In the genomic region with DNA sequence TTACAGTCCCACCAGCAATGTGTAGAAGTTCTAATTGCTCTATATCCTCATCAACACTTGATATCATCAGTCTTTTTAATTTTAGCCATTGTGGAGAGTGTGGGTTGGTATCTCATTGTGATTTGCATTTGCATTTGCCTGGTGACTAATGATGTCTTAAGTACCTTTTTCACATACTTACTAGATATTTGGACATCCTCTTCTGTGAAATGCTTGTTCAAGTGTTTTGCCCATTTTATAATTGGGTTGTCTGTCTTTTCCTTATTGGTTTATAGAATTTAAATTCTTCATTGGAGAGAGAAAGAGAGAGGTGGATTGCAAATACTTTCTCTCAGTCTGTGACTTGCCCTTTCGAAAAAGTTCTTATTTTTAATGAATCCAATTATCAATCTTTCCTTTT, we compare ENCODE assay signal across 35 cellular contexts.
"Had no signal": no experiment of that assay in that cellular context is flagged by ENCODE, and none has a peak within 500 bp of the region (broad histone marks: within the 10 kb centered on the region; RNA-seq: fewer than 3 reads in every experiment).

No MANE protein-coding gene starts in this region.

- DNase-seq: MG63, MM.1S, MV-4-11, NCI-H1048, NCI-H1092, NCI-H1092 treated with DMSO at 0.1 percent for 48 hours, NCI-H1105, NCI-H1105 treated with DMSO at 0.1 percent for 48 hours, NCI-H1417, NCI-H1417 treated with DMSO at 0.1 percent for 48 hours, NCI-H1436, NCI-H1436 treated with DMSO at 0.1 percent for 48 hours, NCI-H146, NCI-H1694, NCI-H1694 treated with DMSO at 0.1 percent for 48 hours, NCI-H187, NCI-H187 treated with DMSO at 0.1 percent for 48 hours, NCI-H1930, NCI-H2029, NCI-H2029 treated with DMSO at 0.1 percent for 48 hours, NCI-H2081, NCI-H2081 treated with DMSO at 0.1 percent for 48 hours, NCI-H2107, NCI-H2171, NCI-H2171 treated with DMSO at 0.1 percent for 48 hours, NCI-H2227 treated with DMSO at 0.1 percent for 48 hours, NCI-H226, NCI-H345, NCI-H446, NCI-H446 treated with DMSO at 0.1 percent for 48 hours, NCI-H510A, NCI-H510A treated with DMSO at 0.1 percent for 48 hours, NCI-H524, NCI-H524 treated with DMSO at 0.1 percent for 48 hours, NCI-H526 had no signal

- H3K4me3 ChIP-seq: MG63 had no signal

- H3K36me3 ChIP-seq: MG63 had no signal

- H3K27me3 ChIP-seq: MG63 had no signal
